9 cellular contexts compared by ENCODE assay signal in the genomic region with DNA sequence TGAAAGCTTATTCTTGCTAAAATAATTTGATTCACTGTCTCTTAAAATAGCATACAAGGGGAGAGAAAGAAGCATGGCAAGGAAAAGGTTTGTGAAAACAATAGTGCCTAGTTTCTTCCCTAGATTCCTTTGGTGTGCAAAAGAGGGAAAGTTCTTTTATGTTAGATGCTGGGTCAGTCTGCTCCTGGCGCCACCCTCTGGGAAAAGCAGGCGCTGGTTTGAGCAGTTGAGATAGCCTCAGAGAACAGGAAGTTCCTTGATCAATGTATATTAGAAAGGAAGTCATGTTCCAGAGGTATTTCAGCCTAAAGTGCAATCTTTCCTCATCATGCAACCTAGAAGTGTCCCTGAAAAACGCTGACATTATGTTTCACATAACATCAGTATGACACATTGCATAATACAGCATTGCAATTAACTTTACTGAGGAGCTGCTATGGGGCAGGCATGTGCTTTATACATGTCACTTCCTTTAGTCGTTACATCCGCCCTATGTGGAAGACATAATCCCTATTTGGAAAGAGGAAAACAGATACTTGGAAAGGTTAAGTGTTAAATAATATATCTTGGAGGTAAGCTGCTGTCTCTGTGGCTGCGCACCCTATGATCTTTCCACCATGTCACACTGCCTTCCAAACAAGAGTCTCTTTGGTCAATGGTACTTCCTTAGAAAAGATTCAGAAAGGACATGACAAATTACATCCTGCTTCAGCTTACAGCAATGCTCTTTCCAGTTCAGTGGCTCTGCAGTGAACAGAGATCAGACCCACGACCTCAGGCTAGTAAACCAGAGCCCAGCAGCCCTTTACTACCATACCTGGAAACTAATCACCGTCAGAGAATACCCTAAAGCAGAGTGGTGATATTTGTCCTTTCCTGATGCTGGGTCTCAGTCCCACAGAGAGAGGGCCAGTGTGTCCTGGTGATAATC.
A peak's percentile ranks its signal among the peaks of the same experiment; 100 is the strongest.
DNase-seq lines count a peak whose midpoint lies in the region; ATAC-seq, FAIRE-seq and TF ChIP-seq lines count a peak whose summit lies in the region.
"Had no signal": no experiment of that assay in that cellular context is flagged by ENCODE, and none has a peak within 500 bp of the region (broad histone marks: within the 10 kb centered on the region; RNA-seq: fewer than 3 reads in every experiment).

No MANE protein-coding gene starts in this region.

- BruUV-seq in Caco-2 (replicated peaks; lab: Mats Ljungman, UMichigan), result no TSS peak

- CTCF ChIA-PET in Caco-2 (lab: Charles Lee) (no interaction called here), HEK293T (lab: Yijun Ruan, JAX) (interaction anchor here (0.5 to 0.6 kb wide), 2 partner anchors 1058 to 1235 kb away, joined by 3 to 6 read pairs; no protein-coding TSS in a partner anchor)

- no peaks in the 10 kb centered on the region for H3K9me3 Mint-ChIP-seq in Caco-2 (ENCODE audit: unreplicated experiment)

- no peaks in the 10 kb centered on the region for H3F3A ChIP-seq in SU-DHL-6 (ENCODE audit: insufficient read depth)

- H3K4me3 Mint-ChIP-seq in Caco-2 (ENCODE audit: unreplicated experiment), result no peak overlapping the region

- no peak overlapping the region for H3K4me2 ChIP-seq in SU-DHL-6 (ENCODE audit: low read depth, low read length, poor library complexity, severe bottlenecking)
- H3K4me2 ChIP-seq in keratinocyte (ENCODE audit: control insufficient read depth, extremely low read depth, insufficient read depth, low read depth, low read length), result no peak overlapping the region

- H3K27ac ChIP-seq in SU-DHL-6 (ENCODE audit: low read depth, low read length) (no peak overlapping the region), keratinocyte (ENCODE audit: control insufficient read depth, insufficient read depth, low read length) (no peak overlapping the region)

- H3K9ac ChIP-seq in SU-DHL-6 (ENCODE audit: low read length), result no peak overlapping the region
- no peak overlapping the region for H3K9ac ChIP-seq in keratinocyte (ENCODE audit: control insufficient read depth, extremely low read depth, insufficient read depth, low read length)

- TF ChIP-seq CTCF in Caco-2 (IDR thresholded peaks at IDR 0.05; ENCODE audit: insufficient read depth in 1 of 2, low read depth in 1 of 2, low read length in 1 of 2, severe bottlenecking in 1 of 2, unreplicated experiment in 1 of 2), result peak; percentile 43 to 56
- TF ChIP-seq CTCF in SU-DHL-6 (IDR thresholded peaks at IDR 0.05; ENCODE audit: insufficient read depth, low read length, poor library complexity, severe bottlenecking), result peak; percentile 32
- peak; percentile 34 to 58 (median 51) for TF ChIP-seq CTCF in keratinocyte (optimal IDR thresholded peaks at IDR 0.05 in 1 of 3, IDR thresholded peaks at IDR 0.05 in 1 of 3, conservative IDR thresholded peaks at IDR 0.05 in 1 of 3; ENCODE audit: extremely low read depth in 1 of 3, insufficient read depth in 2 of 3, low read length in 3 of 3)

- no peaks in the 10 kb centered on the region for H3K4me1 Mint-ChIP-seq in Caco-2 (ENCODE audit: low read depth, unreplicated experiment)

- ATAC-seq in stimulated activated naive CD8-positive, alpha-beta T cell treated with anti-CD3 and anti-CD28 coated beads, Interleukin-15, Interleukin-2, amounts not matched to agents 100 U/mL and 50 U/mL, for 24 hours, result no peak
- no peak for ATAC-seq in GM19328 (IDR thresholded peaks at IDR 0.05; ENCODE audit: unreplicated experiment)
- no peak for ATAC-seq in GM21360 (IDR thresholded peaks at IDR 0.05; ENCODE audit: unreplicated experiment)
- ATAC-seq: sciatic nerve had no signal

- no peak overlapping the region for H3K27ac Mint-ChIP-seq in Caco-2 (ENCODE audit: unreplicated experiment)

- DNase-seq in Caco-2, result peak; percentile 36 to 37
- DNase-seq in HEK293T (ENCODE audit: extremely low spot score), result peak; percentile 16
- DNase-seq in keratinocyte (ENCODE audit: low read depth, low spot score), result no peak
- no peak for DNase-seq in stimulated activated naive CD8-positive, alpha-beta T cell treated with anti-CD3 and anti-CD28 coated beads, Interleukin-15, Interleukin-2, amounts not matched to agents 100 U/mL and 50 U/mL, for 24 hours
- no peak for DNase-seq in NCI-H1930 (lab: John Stamatoyannopoulos, UW)

- H3K4me3 ChIP-seq in Caco-2 (ENCODE audit: low read depth, low read length), result no peak overlapping the region
- no peak overlapping the region for H3K4me3 ChIP-seq in SU-DHL-6 (ENCODE audit: insufficient read depth, low read length, poor library complexity, severe bottlenecking)
- no peak overlapping the region for H3K4me3 ChIP-seq in keratinocyte (ENCODE audit: control insufficient read depth in 2 of 3, extremely low read depth in 1 of 3, insufficient read depth in 2 of 3, low read depth in 1 of 3, low read length in 3 of 3)

- intact Hi-C loops in Caco-2 (cut with micrococcal nuclease; ENCODE audit: unreplicated experiment), result loop anchor here (1.0 kb wide), 1 partner anchor 375 kb away; no protein-coding TSS in a partner anchor

- H3K9me2 ChIP-seq in SU-DHL-6 (replicated peaks; ENCODE audit: insufficient read depth, low read length), result no peaks in the 10 kb centered on the region

- H4K20me1 ChIP-seq in SU-DHL-6 (ENCODE audit: low read depth, low read length) (no peaks in the 10 kb centered on the region), keratinocyte (ENCODE audit: control insufficient read depth, extremely low read depth, insufficient read depth, low read length) (no peaks in the 10 kb centered on the region)

- H2AFZ ChIP-seq in SU-DHL-6 (ENCODE audit: low read depth, low read length, severe bottlenecking), result peak overlapping the region; percentile 24
- H2AFZ ChIP-seq in keratinocyte (ENCODE audit: control insufficient read depth, low read length), result no peak overlapping the region

- no peaks in the 10 kb centered on the region for H3K36me3 Mint-ChIP-seq in Caco-2 (ENCODE audit: insufficient read depth, unreplicated experiment)

- no peaks in the 10 kb centered on the region for H3K79me2 ChIP-seq in SU-DHL-6 (ENCODE audit: insufficient read depth, low read length)
- H3K79me2 ChIP-seq in keratinocyte (ENCODE audit: control insufficient read depth, insufficient read depth, low read length), result no peaks in the 10 kb centered on the region

- H3K4me1 ChIP-seq in Caco-2, result no peaks in the 10 kb centered on the region
- no peaks in the 10 kb centered on the region for H3K4me1 ChIP-seq in keratinocyte (ENCODE audit: control insufficient read depth, extremely low read depth, insufficient read depth, low read length)

- no peaks in the 10 kb centered on the region for H3K36me3 ChIP-seq in Caco-2 (ENCODE audit: control insufficient read depth, insufficient read depth, low read length)
- no peaks in the 10 kb centered on the region for H3K36me3 ChIP-seq in SU-DHL-6 (ENCODE audit: low read length)
- no peaks in the 10 kb centered on the region for H3K36me3 ChIP-seq in keratinocyte (ENCODE audit: control insufficient read depth in 2 of 2, extremely low read depth in 1 of 2, insufficient read depth in 2 of 2, low read length in 2 of 2)

- H3K9me3 ChIP-seq in Caco-2, result no peaks in the 10 kb centered on the region
- H3K9me3 ChIP-seq in SU-DHL-6 (ENCODE audit: insufficient read depth, low read length), result no peaks in the 10 kb centered on the region
- no peaks in the 10 kb centered on the region for H3K9me3 ChIP-seq in keratinocyte (ENCODE audit: control insufficient read depth, low read depth, low read length)

- H3K27me3 ChIP-seq in Caco-2 (replicated peaks; ENCODE audit: control insufficient read depth, insufficient read depth, low read length) (no peaks in the 10 kb centered on the region), SU-DHL-6 (ENCODE audit: low read length) (no peaks in the 10 kb centered on the region), keratinocyte (ENCODE audit: control insufficient read depth, extremely low read depth, insufficient read depth, low read length) (no peaks in the 10 kb centered on the region)

- dilution Hi-C loops in keratinocyte (cut with MboI; ENCODE audit: extremely low pct_ligation_motif_present, low sequenced_read_pairs), result no loop called here

- POLR2A ChIA-PET in Caco-2 (lab: Charles Lee) (interaction anchor here (0.6 kb wide), 1 partner anchor 8 kb away, joined by 3 read pairs; no protein-coding TSS in a partner anchor), HEK293T (lab: Yijun Ruan, JAX) (no interaction called here)

- FAIRE-seq in keratinocyte (lab: Jason Lieb, UNC), result peak; percentile 77

- no peaks in the 10 kb centered on the region for H3K9me1 ChIP-seq in keratinocyte (ENCODE audit: control insufficient read depth, extremely low read depth, insufficient read depth, low read length)

- peaks cover 6% of the 10 kb centered on the region for H3K27me3 Mint-ChIP-seq in Caco-2 (ENCODE audit: insufficient read depth, unreplicated experiment)

TF ChIP-seq in HEK293T, 16 proteins besides CTCF, POLR2A, EP300 and RAD21:
- TF ChIP-seq SUZ12 (IDR thresholded peaks at IDR 0.05) (no peak), SP1 (IDR thresholded peaks at IDR 0.05) (no peak)

Comparison
In these comparisons a context has a peak if more than half of its experiments do, and no peak if none do; other contexts are left out.
1. DNase-seq: peak in Caco-2 (2 of 2) and HEK293T (single experiment); none in keratinocyte (single experiment), stimulated activated naive CD8-positive, alpha-beta T cell treated with anti-CD3 and anti-CD28 coated beads, Interleukin-15, Interleukin-2, amounts not matched to agents 100 U/mL and 50 U/mL, for 24 hours (single experiment) and NCI-H1930 (0 of 2).
2. Peak in every context shown above with its lines, with median percentiles within 50 percentile points of each other: CTCF ChIP-seq.